Comparison of ENCODE assay signal across 29 cellular contexts in genomic region chr4:87229979-87230378, GRCh38.
"Had no signal": no experiment of that assay in that cellular context is flagged by ENCODE, and none has a peak within 500 bp of the region (broad histone marks: within the 10 kb centered on the region; RNA-seq: fewer than 3 reads in every experiment).

No MANE protein-coding gene starts in this region.

- H3K36me3 Mint-ChIP-seq: activated naive CD4-positive, alpha-beta T cell treated with anti-CD3 and anti-CD28 coated beads, Interleukin-2, amount 50 U/mL, for 24 hours; activated naive CD8-positive, alpha-beta T cell treated with anti-CD3 and anti-CD28 coated beads for 36 hours had no signal

- ATAC-seq: activated CD4-positive, alpha-beta T cell treated with anti-CD3 and anti-CD28 coated beads for 36 hours; activated CD8-positive, alpha-beta T cell treated with anti-CD3 and anti-CD28 coated beads for 36 hours; activated naive CD8-positive, alpha-beta T cell treated with anti-CD3 and anti-CD28 coated beads, Interleukin-2, amount 50 U/mL, for 24 hours; activated T-cell treated with anti-CD3 and anti-CD28 coated beads, Interleukin-2, amount 50 U/mL, for 4 hours; body of pancreas; effector memory CD8-positive, alpha-beta T cell; foreskin keratinocyte; gastrocnemius medialis had no signal

- H3K4me1 Mint-ChIP-seq: activated CD4-positive, alpha-beta T cell treated with anti-CD3 and anti-CD28 coated beads for 36 hours; activated CD4-positive, alpha-beta T cell treated with anti-CD3 and anti-CD28 coated beads, Interleukin-2, amount 10 ng/mL, durations not matched to agents 7 days and 5 days; activated naive CD4-positive, alpha-beta T cell treated with anti-CD3 and anti-CD28 coated beads, Interleukin-2, amount 50 U/mL, for 24 hours had no signal

- DNase-seq: activated CD4-positive, alpha-beta T cell treated with anti-CD3 and anti-CD28 coated beads for 36 hours; activated CD4-positive, alpha-beta T cell treated with anti-CD3 and anti-CD28 coated beads, Interleukin-2, amount 10 ng/mL, durations not matched to agents 7 days and 5 days; activated CD4-positive, alpha-beta T cell treated with anti-CD3 and anti-CD28 coated beads, Interleukin-2, amount 50 U/mL, for 48 hours; activated CD4-positive, CD25-positive, alpha-beta regulatory T cell; activated CD4-positive, CD25-positive, alpha-beta regulatory T cell treated with anti-CD3 and anti-CD28 coated beads, Interleukin-2, amount 50 U/mL, for 72 hours; activated CD8-positive, alpha-beta memory T cell treated with anti-CD3 and anti-CD28 coated beads for 24 hours; activated CD8-positive, alpha-beta T cell treated with anti-CD3 and anti-CD28 coated beads for 36 hours; activated effector memory CD4-positive, alpha-beta T cell treated with anti-CD3 and anti-CD28 coated beads, Interleukin-2, amount 50 U/mL, for 16 hours; activated naive CD4-positive, alpha-beta T cell treated with anti-CD3 and anti-CD28 coated beads for 36 hours; activated naive CD8-positive, alpha-beta T cell treated with anti-CD3 and anti-CD28 coated beads for 36 hours; activated naive CD8-positive, alpha-beta T cell treated with anti-CD3 and anti-CD28 coated beads, Interleukin-2, amount 50 U/mL, for 24 hours; activated T-cell treated with anti-CD3 and anti-CD28 coated beads, Interleukin-2, amount 50 U/mL, for 4 hours; adrenal gland; amygdala; aorta; body of pancreas; caudate nucleus; cortex of kidney; dermis blood vessel endothelial cell; effector CD4-positive, alpha-beta T cell; effector memory CD8-positive, alpha-beta T cell; erythroblast; foreskin keratinocyte; gastrocnemius medialis; glutamatergic neuron; T-helper 2 cell had no signal

- H3K27ac Mint-ChIP-seq: activated CD4-positive, alpha-beta T cell treated with anti-CD3 and anti-CD28 coated beads for 36 hours; activated CD4-positive, alpha-beta T cell treated with anti-CD3 and anti-CD28 coated beads, Interleukin-2, amount 10 ng/mL, durations not matched to agents 7 days and 5 days; activated CD8-positive, alpha-beta T cell treated with anti-CD3 and anti-CD28 coated beads for 36 hours; activated naive CD4-positive, alpha-beta T cell treated with anti-CD3 and anti-CD28 coated beads for 36 hours; activated naive CD4-positive, alpha-beta T cell treated with anti-CD3 and anti-CD28 coated beads, Interleukin-2, amount 50 U/mL, for 24 hours; activated naive CD8-positive, alpha-beta T cell treated with anti-CD3 and anti-CD28 coated beads for 36 hours; activated naive CD8-positive, alpha-beta T cell treated with anti-CD3 and anti-CD28 coated beads, Interleukin-2, amount 50 U/mL, for 24 hours; activated T-helper 2 cell treated with anti-CD3 and anti-CD28 coated beads, Interferon-gamma antibody, Interleukin-2, Interleukin-4, amounts not matched to agents 10 μg/mL and 5 μg/mL and 100 μg/mL, durations not matched to agents 14 hours and 24 hours and 36 hours; effector memory CD8-positive, alpha-beta T cell had no signal

- H3K4me3 ChIP-seq: adrenal gland, body of pancreas, esophagus muscularis mucosa, gastrocnemius medialis had no signal

- H3K27me3 ChIP-seq: adrenal gland, body of pancreas, esophagus muscularis mucosa, foreskin keratinocyte, gastrocnemius medialis had no signal

- H3K9me3 ChIP-seq: adrenal gland, body of pancreas, esophagus muscularis mucosa, gastrocnemius medialis had no signal

- H3K4me1 ChIP-seq: adrenal gland, body of pancreas, esophagus muscularis mucosa, gastrocnemius medialis had no signal

- H3K27me3 Mint-ChIP-seq: activated CD4-positive, alpha-beta T cell treated with anti-CD3 and anti-CD28 coated beads for 36 hours; activated naive CD4-positive, alpha-beta T cell treated with anti-CD3 and anti-CD28 coated beads, Interleukin-2, amount 50 U/mL, for 24 hours; activated naive CD8-positive, alpha-beta T cell treated with anti-CD3 and anti-CD28 coated beads for 36 hours had no signal

- H3K36me3 ChIP-seq: adrenal gland, esophagus muscularis mucosa, gastrocnemius medialis had no signal

- H3K4me3 Mint-ChIP-seq: activated CD4-positive, alpha-beta T cell treated with anti-CD3 and anti-CD28 coated beads for 36 hours; activated CD4-positive, alpha-beta T cell treated with anti-CD3 and anti-CD28 coated beads, Interleukin-2, amount 10 ng/mL, durations not matched to agents 7 days and 5 days; activated CD8-positive, alpha-beta T cell treated with anti-CD3 and anti-CD28 coated beads for 36 hours; activated naive CD4-positive, alpha-beta T cell treated with anti-CD3 and anti-CD28 coated beads for 36 hours; activated naive CD4-positive, alpha-beta T cell treated with anti-CD3 and anti-CD28 coated beads, Interleukin-2, amount 50 U/mL, for 24 hours; activated naive CD8-positive, alpha-beta T cell treated with anti-CD3 and anti-CD28 coated beads for 36 hours; activated naive CD8-positive, alpha-beta T cell treated with anti-CD3 and anti-CD28 coated beads, Interleukin-2, amount 50 U/mL, for 24 hours; activated T-cell treated with anti-CD3 and anti-CD28 coated beads, Interleukin-2, amount 50 U/mL, for 4 hours; effector memory CD8-positive, alpha-beta T cell had no signal

- H3K27ac ChIP-seq: adrenal gland, body of pancreas, esophagus muscularis mucosa, foreskin keratinocyte, gastrocnemius medialis had no signal

- H3K9me3 Mint-ChIP-seq: activated CD4-positive, alpha-beta T cell treated with anti-CD3 and anti-CD28 coated beads, Interleukin-2, amount 10 ng/mL, durations not matched to agents 7 days and 5 days; activated CD8-positive, alpha-beta T cell treated with anti-CD3 and anti-CD28 coated beads for 36 hours; activated naive CD4-positive, alpha-beta T cell treated with anti-CD3 and anti-CD28 coated beads for 36 hours; activated naive CD4-positive, alpha-beta T cell treated with anti-CD3 and anti-CD28 coated beads, Interleukin-2, amount 50 U/mL, for 24 hours; activated naive CD8-positive, alpha-beta T cell treated with anti-CD3 and anti-CD28 coated beads for 36 hours; activated naive CD8-positive, alpha-beta T cell treated with anti-CD3 and anti-CD28 coated beads, Interleukin-2, amount 50 U/mL, for 24 hours; activated T-cell treated with anti-CD3 and anti-CD28 coated beads, Interleukin-2, amount 50 U/mL, for 4 hours; activated T-helper 2 cell treated with anti-CD3 and anti-CD28 coated beads, Interferon-gamma antibody, Interleukin-2, Interleukin-4, amounts not matched to agents 10 μg/mL and 5 μg/mL and 100 μg/mL, durations not matched to agents 14 hours and 24 hours and 36 hours; effector memory CD8-positive, alpha-beta T cell had no signal
